Comparison of ENCODE assay signal across 16 cellular contexts in the genomic region with DNA sequence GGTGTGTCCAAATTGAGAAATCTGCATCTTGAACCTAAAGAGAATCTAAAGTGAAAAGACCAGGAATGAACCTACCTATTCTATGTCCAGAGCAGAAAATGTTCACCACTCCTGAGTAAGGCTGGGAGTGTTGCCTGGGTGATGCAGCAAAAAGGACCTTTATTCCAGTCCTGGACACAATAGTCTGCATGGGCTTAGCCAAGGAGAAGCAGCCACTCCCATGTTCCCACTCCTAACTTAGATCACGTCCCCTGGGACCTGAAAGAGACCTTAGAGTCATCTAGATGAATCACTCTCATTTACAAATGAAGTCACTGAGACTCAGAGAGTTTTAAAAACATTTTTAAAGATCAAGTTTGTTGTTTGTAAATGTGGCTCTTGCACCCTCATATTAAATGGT.
DNase-seq lines count a peak whose midpoint lies in the region; ATAC-seq and TF ChIP-seq lines count a peak whose summit lies in the region.
"Had no signal": no experiment of that assay in that cellular context is flagged by ENCODE, and none has a peak within 500 bp of the region (broad histone marks: within the 10 kb centered on the region; RNA-seq: fewer than 3 reads in every experiment).

No MANE protein-coding gene starts in this region.

- H3K9me2 ChIP-seq in hepatocyte (replicated peaks; ENCODE audit: insufficient read depth) = no peaks in the 10 kb centered on the region

- no peak overlapping the region for H2AFZ ChIP-seq in hepatocyte

- H3K36me3 ChIP-seq in HEK293 (ENCODE audit: control insufficient read depth in 2 of 2, insufficient read depth in 1 of 2, low read length in 2 of 2) (no peaks in the 10 kb centered on the region), brain microvascular endothelial cell (replicated peaks) (no peaks in the 10 kb centered on the region), tibial artery (no peaks in the 10 kb centered on the region), hepatocyte (replicated peaks; ENCODE audit: insufficient read depth, low read depth) (no peaks in the 10 kb centered on the region)
- H3K36me3 ChIP-seq: esophagus muscularis mucosa, stomach, WERI-Rb-1 had no signal

- H3K4me1 ChIP-seq in HEK293 (ENCODE audit: control insufficient read depth, insufficient read depth, low read length) (no peaks in the 10 kb centered on the region), tibial artery (peaks cover 0 to 24% (median 7%) of the 10 kb centered on the region in 4 donors), hepatocyte (ENCODE audit: insufficient read depth) (no peaks in the 10 kb centered on the region)

- peak; percentile 46 for DNase-seq in brain microvascular endothelial cell
- peak; percentile 35 for DNase-seq in left cardiac atrium
- peak; percentile 81 to 85 for DNase-seq in tibial artery
- DNase-seq in MV-4-11 (lab: John Stamatoyannopoulos, UW) = no peak
- DNase-seq in hepatocyte (ENCODE audit: low spot score) = no peak
- DNase-seq: activated naive CD4-positive, alpha-beta T cell treated with anti-CD3 and anti-CD28 coated beads, Interleukin-2, amount 50 U/mL, for 16 hours; HFFc6; islet precursor cell; naive B cell; NCI-H1694; retina; stomach; WERI-Rb-1 had no signal

- ATAC-seq in left cardiac atrium (peak in 1 of 2 donors; percentile 89), GM19023 (IDR thresholded peaks at IDR 0.05; ENCODE audit: unreplicated experiment) (no peak)

- no peaks in the 10 kb centered on the region for H3K79me2 ChIP-seq in hepatocyte

- H4K20me1 ChIP-seq in hepatocyte (ENCODE audit: insufficient read depth, poor library complexity, severe bottlenecking) = no peaks in the 10 kb centered on the region

- no peaks in the 10 kb centered on the region for H3K9me3 ChIP-seq in HEK293 (ENCODE audit: control insufficient read depth, insufficient read depth, low read depth, low read length)
- no peaks in the 10 kb centered on the region for H3K9me3 ChIP-seq in tibial artery
- no peaks in the 10 kb centered on the region for H3K9me3 ChIP-seq in hepatocyte (ENCODE audit: low read depth)
- H3K9me3 ChIP-seq: esophagus muscularis mucosa, stomach had no signal

- in situ Hi-C loops in brain microvascular endothelial cell (cut with HindIII; ENCODE audit: low pct_ligation_motif_present, low sequenced_read_pairs) = no loop called here

- CTCF ChIA-PET in HEK293 (lab: Yijun Ruan, JAX) = no interaction called here

- no peak for TF ChIP-seq CTCF in HEK293 (tag by site-specific recombination; IDR thresholded peaks at IDR 0.05)
- no peak for TF ChIP-seq CTCF in brain microvascular endothelial cell (IDR thresholded peaks at IDR 0.05; ENCODE audit: low read depth, low read length, missing control alignments)
- TF ChIP-seq CTCF in tibial artery (IDR thresholded peaks at IDR 0.05) = no peak
- TF ChIP-seq CTCF in hepatocyte (IDR thresholded peaks at IDR 0.05; ENCODE audit: poor library complexity) = no peak

- no peak overlapping the region for H3K4me2 ChIP-seq in hepatocyte

- 84% methylated on average over 1 of the region's 1 CpG for WGBS in hepatocyte (ENCODE audit: low lambda C conversion rate, missing lambda C conversion rate)

- intact Hi-C loops in left cardiac atrium (cut with DNase I) (no loop called here), tibial artery (cut with DNase I; ENCODE audit: low total_unique reads) (no loop called here)

- H3K27ac ChIP-seq in HEK293 (ENCODE audit: extremely low read depth, low read depth, low read length) = no peak overlapping the region
- H3K27ac ChIP-seq in brain microvascular endothelial cell = no peak overlapping the region
- H3K27ac ChIP-seq in tibial artery = peak overlapping the region; percentile 69 to 71
- no peak overlapping the region for H3K27ac ChIP-seq in hepatocyte
- H3K27ac ChIP-seq: WERI-Rb-1 had no signal

- H3K27me3 ChIP-seq in brain microvascular endothelial cell (replicated peaks) = no peaks in the 10 kb centered on the region
- H3K27me3 ChIP-seq in tibial artery = no peaks in the 10 kb centered on the region
- no peaks in the 10 kb centered on the region for H3K27me3 ChIP-seq in hepatocyte
- H3K27me3 ChIP-seq: esophagus muscularis mucosa, stomach had no signal

- POLR2A ChIA-PET in HEK293 (lab: Yijun Ruan, JAX) = no interaction called here

- H3K4me3 ChIP-seq in HEK293 (ENCODE audit: low read depth, low read length) = no peak overlapping the region
- no peak overlapping the region for H3K4me3 ChIP-seq in brain microvascular endothelial cell (ENCODE audit: low read depth, low read length)
- no peak overlapping the region for H3K4me3 ChIP-seq in tibial artery
- H3K4me3 ChIP-seq in hepatocyte = no peak overlapping the region
- H3K4me3 ChIP-seq: esophagus muscularis mucosa, stomach had no signal

TF ChIP-seq in HEK293, 187 proteins besides CTCF, POLR2A, EP300 and RAD21:
- TF ChIP-seq ZNF529 (tag by site-specific recombination; IDR thresholded peaks at IDR 0.05; ENCODE audit: insufficient replicate concordance) (no peak), ZNF184 (tag by site-specific recombination; IDR thresholded peaks at IDR 0.05) (0 out of 2 replicates have a peak, but pooled peaks have one; percentile 43), MYNN (tag by site-specific recombination; IDR thresholded peaks at IDR 0.05; ENCODE audit: borderline replicate concordance) (0 out of 2 replicates have a peak, but pooled peaks have one; percentile 21)
- TF ChIP-seq, protein P1, sequence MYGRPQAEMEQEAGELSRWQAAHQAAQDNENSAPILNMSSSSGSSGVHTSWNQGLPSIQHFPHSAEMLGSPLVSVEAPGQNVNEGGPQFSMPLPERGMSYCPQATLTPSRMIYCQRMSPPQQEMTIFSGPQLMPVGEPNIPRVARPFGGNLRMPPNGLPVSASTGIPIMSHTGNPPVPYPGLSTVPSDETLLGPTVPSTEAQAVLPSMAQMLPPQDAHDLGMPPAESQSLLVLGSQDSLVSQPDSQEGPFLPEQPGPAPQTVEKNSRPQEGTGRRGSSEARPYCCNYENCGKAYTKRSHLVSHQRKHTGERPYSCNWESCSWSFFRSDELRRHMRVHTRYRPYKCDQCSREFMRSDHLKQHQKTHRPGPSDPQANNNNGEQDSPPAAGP (tag by site-specific recombination; IDR thresholded peaks at IDR 0.05) = 0 out of 2 replicates have a peak, but pooled peaks have one; percentile 41

Comparison
In these comparisons a context has a peak if more than half of its experiments do, and no peak if none do; other contexts are left out.
1. H3K27ac ChIP-seq: peak in tibial artery (2 of 2); none in HEK293 (single experiment), brain microvascular endothelial cell (single experiment) and hepatocyte (single experiment).
2. DNase-seq: peak in brain microvascular endothelial cell (single experiment), left cardiac atrium (single experiment) and tibial artery (2 of 2); none in MV-4-11 (single experiment) and hepatocyte (single experiment).